In the genomic region with DNA sequence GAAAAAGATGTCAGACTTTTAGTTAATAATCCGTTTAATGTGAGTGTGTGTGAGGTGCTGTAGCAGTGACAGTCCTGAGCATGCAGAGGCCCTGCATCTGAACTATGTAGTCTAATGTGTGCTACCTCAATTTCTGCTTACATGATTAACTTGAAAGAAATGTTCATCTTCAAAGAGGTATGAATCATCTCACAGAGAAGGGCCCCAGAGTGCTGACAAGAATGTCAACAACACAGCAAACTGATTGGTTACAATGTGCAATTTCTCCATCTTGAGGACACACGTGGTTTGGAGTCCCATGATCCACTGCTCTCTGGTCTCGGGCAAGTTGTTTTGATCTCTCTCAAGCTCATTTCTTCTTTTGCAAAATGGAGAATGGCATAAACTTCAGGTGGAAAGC, we compare ENCODE assay signal across 11 cellular contexts.
DNase-seq lines count a peak whose midpoint lies in the region; ATAC-seq, FAIRE-seq and TF ChIP-seq lines count a peak whose summit lies in the region.
"Had no signal": no experiment of that assay in that cellular context is flagged by ENCODE, and none has a peak within 500 bp of the region (broad histone marks: within the 10 kb centered on the region; RNA-seq: fewer than 3 reads in every experiment).

No MANE protein-coding gene starts in this region.

- TF ChIP-seq CTCF in D721Med (IDR thresholded peaks at IDR 0.05; ENCODE audit: insufficient read depth, missing control alignments): no peak

- no peak for ATAC-seq in HG02571 (IDR thresholded peaks at IDR 0.05; ENCODE audit: unreplicated experiment)

- H3K27ac Mint-ChIP-seq in activated naive CD4-positive, alpha-beta T cell treated with anti-CD3 and anti-CD28 coated beads, Interleukin-2, amount 50 U/mL, for 24 hours: peak overlapping the region; percentile 94
- H3K27ac Mint-ChIP-seq: memory B cell had no signal

- peaks cover 30% of the 10 kb centered on the region for H3K36me3 Mint-ChIP-seq in activated naive CD4-positive, alpha-beta T cell treated with anti-CD3 and anti-CD28 coated beads, Interleukin-2, amount 50 U/mL, for 24 hours

- FAIRE-seq in D721Med (lab: Jason Lieb, UNC): no peak
- FAIRE-seq: endometrium had no signal

- peak overlapping the region; percentile 51 for H3K4me3 Mint-ChIP-seq in activated naive CD4-positive, alpha-beta T cell treated with anti-CD3 and anti-CD28 coated beads, Interleukin-2, amount 50 U/mL, for 24 hours
- H3K4me3 Mint-ChIP-seq: memory B cell had no signal

- H3K27me3 Mint-ChIP-seq in activated naive CD4-positive, alpha-beta T cell treated with anti-CD3 and anti-CD28 coated beads, Interleukin-2, amount 50 U/mL, for 24 hours: no peaks in the 10 kb centered on the region
- H3K27me3 Mint-ChIP-seq: memory B cell had no signal

- H3K9me3 Mint-ChIP-seq in activated naive CD4-positive, alpha-beta T cell treated with anti-CD3 and anti-CD28 coated beads, Interleukin-2, amount 50 U/mL, for 24 hours: no peaks in the 10 kb centered on the region
- H3K9me3 Mint-ChIP-seq: memory B cell had no signal

- DNase-seq in ELR (ENCODE audit: low read depth) (peak; percentile 92), M059J (ENCODE audit: low read depth) (peak; percentile 89), kidney tubule cell (ENCODE audit: low spot score) (peak; percentile 95), cerebellar nuclear complex (lab: John Stamatoyannopoulos, UW) (no peak), NCI-H2227 treated with DMSO at 0.1 percent for 48 hours (lab: John Stamatoyannopoulos, UW) (no peak), D721Med (ENCODE audit: insufficient read length, low spot score) (no peak)
- DNase-seq: NCI-H82 had no signal

- H3K4me1 Mint-ChIP-seq in activated naive CD4-positive, alpha-beta T cell treated with anti-CD3 and anti-CD28 coated beads, Interleukin-2, amount 50 U/mL, for 24 hours: peaks cover 51% of the 10 kb centered on the region
- H3K4me1 Mint-ChIP-seq: memory B cell had no signal

Comparison
In these comparisons a context has a peak if more than half of its experiments do, and no peak if none do; other contexts are left out.
1. DNase-seq: peak in ELR (single experiment), M059J (single experiment) and kidney tubule cell (single experiment); none in cerebellar nuclear complex (0 of 2), NCI-H2227 treated with DMSO at 0.1 percent for 48 hours (single experiment) and D721Med (single experiment).